ENCODE assay signal across 1 cellular context in genomic region chr11:34339149-34340064, GRCh38.
TF ChIP-seq lines count a peak whose summit lies in the region.

No MANE protein-coding gene starts in this region.

TF ChIP-seq in HepG2, 621 proteins besides CTCF, POLR2A, EP300 and RAD21 (continued from another document and continues in another):
- TF ChIP-seq ZXDC (CRISPR knock-in tag; IDR thresholded peaks at IDR 0.05) (no peak), HNRNPK (IDR thresholded peaks at IDR 0.05; ENCODE audit: low read depth, low read length, poor library complexity, severe bottlenecking) (no peak), CHD4 (IDR thresholded peaks at IDR 0.05; ENCODE audit: borderline replicate concordance, low read length) (no peak), RFXANK (CRISPR knock-in tag; IDR thresholded peaks at IDR 0.05) (peak; percentile 28; the same call in 1 of the 2 replicates), ZNF513 (CRISPR knock-in tag; conservative IDR thresholded peaks at IDR 0.05) (no peak), CERS6 (CRISPR knock-in tag; IDR thresholded peaks at IDR 0.05) (no peak), ZNF891 (CRISPR knock-in tag; IDR thresholded peaks at IDR 0.05) (no peak), ZNF264 (CRISPR knock-in tag; IDR thresholded peaks at IDR 0.05) (no peak), MXI1 (IDR thresholded peaks at IDR 0.05; ENCODE audit: borderline replicate concordance, low read depth, low read length) (peak; percentile 58; the same call in 1 of the 3 replicates), KDM3A (CRISPR knock-in tag; IDR thresholded peaks at IDR 0.05; ENCODE audit: low read depth) (no peak), EHMT2 (IDR thresholded peaks at IDR 0.05; ENCODE audit: borderline replicate concordance, low read depth, low read length) (no peak), GABPA (IDR thresholded peaks at IDR 0.05; ENCODE audit: low read depth, low read length) (no peak), GABPA (CRISPR knock-in tag; IDR thresholded peaks at IDR 0.05; ENCODE audit: low read depth) (peak; percentile 53), ZNF530 (CRISPR knock-in tag; IDR thresholded peaks at IDR 0.05; ENCODE audit: low read depth) (no peak), HNF4A (CRISPR knock-in tag; IDR thresholded peaks at IDR 0.05) (peak; percentile 49), PTBP1 (IDR thresholded peaks at IDR 0.05; ENCODE audit: low read depth, low read length, poor library complexity, severe bottlenecking) (no peak), ZNF674 (CRISPR knock-in tag; IDR thresholded peaks at IDR 0.05; ENCODE audit: low read depth) (no peak), KLF15 (CRISPR knock-in tag; IDR thresholded peaks at IDR 0.05; ENCODE audit: borderline replicate concordance) (no peak), PRPF4 (IDR thresholded peaks at IDR 0.05; ENCODE audit: low read depth, low read length, poor library complexity, severe bottlenecking) (no peak), TCF7L2 (IDR thresholded peaks at IDR 0.05; ENCODE audit: low read depth, low read length) (no peak), RFX1 (IDR thresholded peaks at IDR 0.05) (no peak; the same call in 1 of the 2 replicates), ZSCAN31 (CRISPR knock-in tag; IDR thresholded peaks at IDR 0.05; ENCODE audit: low read depth) (no peak), PBX3 (CRISPR knock-in tag; IDR thresholded peaks at IDR 0.05; ENCODE audit: borderline replicate concordance) (no peak), ZNF772 (CRISPR knock-in tag; IDR thresholded peaks at IDR 0.05) (peak; percentile 85), GZF1 (CRISPR knock-in tag; IDR thresholded peaks at IDR 0.05) (no peak), ZSCAN22 (CRISPR knock-in tag; IDR thresholded peaks at IDR 0.05) (no peak), LRRFIP1 (CRISPR knock-in tag; conservative IDR thresholded peaks at IDR 0.05) (no peak), ZBTB8A (CRISPR knock-in tag; IDR thresholded peaks at IDR 0.05; ENCODE audit: borderline replicate concordance, low read depth) (no peak), AGO1 (IDR thresholded peaks at IDR 0.05; ENCODE audit: low read depth, low read length, poor library complexity, severe bottlenecking) (no peak), ZNF350 (CRISPR knock-in tag; IDR thresholded peaks at IDR 0.05; ENCODE audit: borderline replicate concordance, low read depth) (peak; percentile 77; the same call in 1 of the 2 replicates), ZNF746 (CRISPR knock-in tag; IDR thresholded peaks at IDR 0.05) (no peak), HNF1B (CRISPR knock-in tag; IDR thresholded peaks at IDR 0.05) (peak; percentile 98), ZNF10 (CRISPR knock-in tag; IDR thresholded peaks at IDR 0.05; ENCODE audit: borderline replicate concordance, low read depth) (no peak), KDM6A (CRISPR knock-in tag; IDR thresholded peaks at IDR 0.05; ENCODE audit: low read depth) (no peak; the same call in 1 of the 2 replicates), PCBP1 (IDR thresholded peaks at IDR 0.05; ENCODE audit: borderline replicate concordance, low read depth, low read length) (no peak), FOXJ3 (CRISPR knock-in tag; IDR thresholded peaks at IDR 0.05; ENCODE audit: borderline replicate concordance) (peak; percentile 41; the same call in 1 of the 2 replicates), RARA (CRISPR knock-in tag; IDR thresholded peaks at IDR 0.05) (peak; percentile 96), ZNF670 (CRISPR knock-in tag; IDR thresholded peaks at IDR 0.05; ENCODE audit: borderline replicate concordance) (0 out of 2 replicates have a peak, but pooled peaks have one; percentile 52), PREB (CRISPR knock-in tag; IDR thresholded peaks at IDR 0.05) (no peak), JUN (CRISPR knock-in tag; IDR thresholded peaks at IDR 0.05) (no peak), HOXA5 (CRISPR knock-in tag; IDR thresholded peaks at IDR 0.05) (0 out of 2 replicates have a peak, but pooled peaks have one; percentile 75), ZNF687 (CRISPR knock-in tag; IDR thresholded peaks at IDR 0.05) (peak; percentile 24; the same call in 1 of the 2 replicates), ZBTB49 (CRISPR knock-in tag; IDR thresholded peaks at IDR 0.05; ENCODE audit: borderline replicate concordance) (no peak), ZMYM2 (CRISPR knock-in tag; IDR thresholded peaks at IDR 0.05) (0 out of 2 replicates have a peak, but pooled peaks have one; percentile 36), SP4 (CRISPR knock-in tag; IDR thresholded peaks at IDR 0.05) (no peak), ZNF713 (CRISPR knock-in tag; IDR thresholded peaks at IDR 0.05) (no peak), ZNF136 (CRISPR knock-in tag; IDR thresholded peaks at IDR 0.05; ENCODE audit: low read depth) (no peak), SETDB1 (CRISPR knock-in tag; IDR thresholded peaks at IDR 0.05; ENCODE audit: borderline replicate concordance) (no peak), EZH2 (conservative IDR thresholded peaks at IDR 0.05; ENCODE audit: low read depth, low read length) (no peak)
